In the genomic region with DNA sequence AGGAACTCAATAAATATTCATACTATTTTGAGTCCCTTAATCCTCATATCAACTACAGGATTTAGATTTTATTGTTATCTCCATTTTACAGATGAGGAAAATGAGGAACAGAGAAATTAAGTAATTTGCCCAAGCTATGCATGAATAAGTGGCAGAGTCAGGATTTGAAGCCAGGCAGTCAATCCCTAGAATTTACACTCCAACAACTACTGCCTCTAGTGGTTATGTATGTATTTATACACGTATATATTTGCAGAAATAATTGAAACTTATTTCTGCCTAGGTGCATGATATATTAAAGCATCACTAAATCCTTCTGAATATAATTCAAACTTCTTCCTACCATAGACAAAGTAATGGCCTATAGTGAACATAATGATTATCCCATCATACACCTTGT, we compare ENCODE assay signal across 14 cellular contexts.
DNase-seq lines count a peak whose midpoint lies in the region; ATAC-seq and TF ChIP-seq lines count a peak whose summit lies in the region.
"Had no signal": no experiment of that assay in that cellular context is flagged by ENCODE, and none has a peak within 500 bp of the region (broad histone marks: within the 10 kb centered on the region; RNA-seq: fewer than 3 reads in every experiment).

No MANE protein-coding gene starts in this region.

- H3K4me2 ChIP-seq in PC-9 = no peak overlapping the region

- no peaks in the 10 kb centered on the region for H3K27me3 Mint-ChIP-seq in activated T-helper 2 cell treated with anti-CD3 and anti-CD28 coated beads, Interferon-gamma antibody, Interleukin-2, Interleukin-4, amounts not matched to agents 10 μg/mL and 5 μg/mL and 100 μg/mL, durations not matched to agents 14 hours and 24 hours and 36 hours (ENCODE audit: low read depth)

- no peaks in the 10 kb centered on the region for H3K79me2 ChIP-seq in PC-9 (ENCODE audit: low read depth)

- no peaks in the 10 kb centered on the region for H3K36me3 Mint-ChIP-seq in activated T-helper 2 cell treated with anti-CD3 and anti-CD28 coated beads, Interferon-gamma antibody, Interleukin-2, Interleukin-4, amounts not matched to agents 10 μg/mL and 5 μg/mL and 100 μg/mL, durations not matched to agents 14 hours and 24 hours and 36 hours (ENCODE audit: low read depth)

- H3K27me3 ChIP-seq in PC-9 (ENCODE audit: insufficient read depth, low read depth) (no peaks in the 10 kb centered on the region), uterus (no peaks in the 10 kb centered on the region)
- H3K27me3 ChIP-seq: MG63, sigmoid colon, testis had no signal

- no peaks in the 10 kb centered on the region for H3K36me3 ChIP-seq in PC-9 (ENCODE audit: low read depth)
- H3K36me3 ChIP-seq in uterus = no peaks in the 10 kb centered on the region
- H3K36me3 ChIP-seq: MG63, sigmoid colon had no signal

- no peaks in the 10 kb centered on the region for H4K20me1 ChIP-seq in PC-9 (ENCODE audit: insufficient read depth)

- ATAC-seq in GM21390 (IDR thresholded peaks at IDR 0.05; ENCODE audit: unreplicated experiment) (peak; percentile 65), GM19455 (IDR thresholded peaks at IDR 0.05; ENCODE audit: unreplicated experiment) (no peak)

- DNase-seq in CD1c-positive myeloid dendritic cell (ENCODE audit: extremely low spot score) (peak; percentile 24), PC-9 (no peak), fibroblast of pulmonary artery (ENCODE audit: low read depth) (no peak), NCI-H2196 (lab: John Stamatoyannopoulos, UW; ENCODE audit: unreplicated experiment) (no peak), uterus (no peak)
- DNase-seq in activated T-helper 2 cell treated with anti-CD3 and anti-CD28 coated beads, Interferon-gamma antibody, Interleukin-2, Interleukin-4, amounts not matched to agents 10 μg/mL and 5 μg/mL and 100 μg/mL, durations not matched to agents 14 hours and 24 hours and 36 hours (ENCODE audit: low spot score) = no peak
- DNase-seq: activated CD4-positive, alpha-beta T cell treated with anti-CD3 and anti-CD28 coated beads, Interleukin-2, amount 50 U/mL, for 1 hour; activated naive CD4-positive, alpha-beta T cell; MG63; NCI-H510A treated with DMSO at 0.1 percent for 48 hours; sigmoid colon; testis had no signal

- no peaks in the 10 kb centered on the region for H3K4me1 Mint-ChIP-seq in activated T-helper 2 cell treated with anti-CD3 and anti-CD28 coated beads, Interferon-gamma antibody, Interleukin-2, Interleukin-4, amounts not matched to agents 10 μg/mL and 5 μg/mL and 100 μg/mL, durations not matched to agents 14 hours and 24 hours and 36 hours (ENCODE audit: low read depth)

- no TSS peak for BruUV-seq in PC-9 (replicated peaks; lab: Mats Ljungman, UMichigan)

- H3K9me2 ChIP-seq in PC-9 (ENCODE audit: insufficient read depth) = 0 out of 2 replicates have a peak, but pooled peaks cover under 1% of the 10 kb centered on the region

- no peak overlapping the region for H3K4me3 Mint-ChIP-seq in activated T-helper 2 cell treated with anti-CD3 and anti-CD28 coated beads, Interferon-gamma antibody, Interleukin-2, Interleukin-4, amounts not matched to agents 10 μg/mL and 5 μg/mL and 100 μg/mL, durations not matched to agents 14 hours and 24 hours and 36 hours (ENCODE audit: low read depth)

- H3K27ac ChIP-seq in PC-9 (no peak overlapping the region), uterus (no peak overlapping the region)
- H3K27ac ChIP-seq: sigmoid colon, testis had no signal

- H2AFZ ChIP-seq in PC-9 = no peak overlapping the region

- CTCF ChIA-PET in PC-9 (lab: Charles Lee) = interaction anchor here (0.9 kb wide), 1 partner anchor 9 kb away, joined by 3 read pairs; no protein-coding TSS in a partner anchor

- TF ChIP-seq POLR2A in uterus (IDR thresholded peaks at IDR 0.05) = no peak

- H3K9me3 ChIP-seq in PC-9 (ENCODE audit: insufficient read depth, low read depth) (0 out of 2 replicates have a peak, but pooled peaks cover 6% of the 10 kb centered on the region), uterus (no peaks in the 10 kb centered on the region)
- H3K9me3 ChIP-seq: sigmoid colon, testis had no signal

- intact Hi-C loops in PC-9 (cut with micrococcal nuclease; ENCODE audit: unreplicated experiment) (loop anchor here (10.0 kb wide), 1 partner anchor 178 kb away; no protein-coding TSS in a partner anchor), uterus (cut with DNase I; ENCODE audit: low total_unique reads) (no loop called here)
- intact Hi-C loops in activated T-helper 2 cell treated with anti-CD3 and anti-CD28 coated beads, Interferon-gamma antibody, Interleukin-2, Interleukin-4, amounts not matched to agents 10 μg/mL and 5 μg/mL and 100 μg/mL, durations not matched to agents 14 hours and 24 hours and 36 hours (cut with micrococcal nuclease) = no loop called here

- POLR2A ChIA-PET in PC-9 (lab: Charles Lee; ENCODE audit: unreplicated experiment) = no interaction called here

- no peaks in the 10 kb centered on the region for H3K4me1 ChIP-seq in PC-9 (replicated peaks; ENCODE audit: insufficient read depth)
- peaks cover 0 to 9% of the 10 kb centered on the region in 2 donors for H3K4me1 ChIP-seq in uterus
- H3K4me1 ChIP-seq: testis had no signal

- H3K27ac Mint-ChIP-seq in activated T-helper 2 cell treated with anti-CD3 and anti-CD28 coated beads, Interferon-gamma antibody, Interleukin-2, Interleukin-4, amounts not matched to agents 10 μg/mL and 5 μg/mL and 100 μg/mL, durations not matched to agents 14 hours and 24 hours and 36 hours = no peak overlapping the region

- no peaks in the 10 kb centered on the region for H3F3A ChIP-seq in PC-9 (ENCODE audit: insufficient read depth, low read depth)

- TF ChIP-seq CTCF in PC-9 (conservative IDR thresholded peaks at IDR 0.05) (peak; percentile 58), fibroblast of pulmonary artery (IDR thresholded peaks at IDR 0.05; ENCODE audit: low read length, missing control alignments) (peak; percentile 34), uterus (IDR thresholded peaks at IDR 0.05) (no peak)

- no peaks in the 10 kb centered on the region for H3K9me3 Mint-ChIP-seq in activated T-helper 2 cell treated with anti-CD3 and anti-CD28 coated beads, Interferon-gamma antibody, Interleukin-2, Interleukin-4, amounts not matched to agents 10 μg/mL and 5 μg/mL and 100 μg/mL, durations not matched to agents 14 hours and 24 hours and 36 hours

- H3K4me3 ChIP-seq in PC-9 (no peak overlapping the region), fibroblast of pulmonary artery (replicated peaks; ENCODE audit: low read depth, low read length) (no peak overlapping the region), uterus (no peak overlapping the region)
- H3K4me3 ChIP-seq: MG63, sigmoid colon, testis had no signal

Comparison
In these comparisons a context has a peak if more than half of its experiments do, and no peak if none do; other contexts are left out.
1. CTCF ChIP-seq: peak in PC-9 (single experiment) and fibroblast of pulmonary artery (single experiment); none in uterus (0 of 4).